11 cellular contexts compared by ENCODE assay signal in genomic region chr10:79090134-79090803, GRCh38. TPM values are rescaled to one million over a fixed set of nuclear protein-coding genes. Genes with fewer than 3 reads are reported as not detected.
DNase-seq lines count a peak whose midpoint lies in the region; ATAC-seq and TF ChIP-seq lines count a peak whose summit lies in the region.
"Had no signal": no experiment of that assay in that cellular context is flagged by ENCODE, and none has a peak within 500 bp of the region (broad histone marks: within the 10 kb centered on the region; RNA-seq: fewer than 3 reads in every experiment).

No MANE protein-coding gene starts in this region.

- H2AFZ ChIP-seq in neuronal stem cell (ENCODE audit: low read length) (no peak overlapping the region), hepatocyte (no peak overlapping the region)

- peaks cover 100% of the 10 kb centered on the region for H4K20me1 ChIP-seq in hepatocyte (ENCODE audit: insufficient read depth, poor library complexity, severe bottlenecking)

- H3K4me3 ChIP-seq in neuronal stem cell (ENCODE audit: low read length in 2 of 2): no peak overlapping the region
- H3K4me3 ChIP-seq in hepatocyte: no peak overlapping the region
- H3K4me3 ChIP-seq: adrenal gland had no signal

- TF ChIP-seq CTCF in VCaP (conservative IDR thresholded peaks at IDR 0.05) (no peak), GM10266 (IDR thresholded peaks at IDR 0.05; ENCODE audit: control insufficient read depth, insufficient read depth, low read depth, missing control alignments) (no peak), hepatocyte (IDR thresholded peaks at IDR 0.05; ENCODE audit: poor library complexity) (no peak)

- H3K9me3 ChIP-seq in neuronal stem cell (replicated peaks in 1 of 2; ENCODE audit: control insufficient read depth in 2 of 2, insufficient read depth in 1 of 2, low read depth in 1 of 2, low read length in 2 of 2) (no peaks in the 10 kb centered on the region), hepatocyte (ENCODE audit: low read depth) (no peaks in the 10 kb centered on the region)
- H3K9me3 ChIP-seq: adrenal gland, neutrophil had no signal

- H3K27ac ChIP-seq in VCaP (peak overlapping the region; percentile 33; the same call in 1 of the 2 replicates), neuronal stem cell (replicated peaks; ENCODE audit: low read length) (no peak overlapping the region), hepatocyte (no peak overlapping the region)
- H3K27ac ChIP-seq: neutrophil had no signal

- H3K9ac ChIP-seq in neuronal stem cell (ENCODE audit: low read depth, low read length, poor library complexity): no peak overlapping the region

- ATAC-seq in HG02885 (IDR thresholded peaks at IDR 0.05; ENCODE audit: poor library complexity, unreplicated experiment): peak; percentile 46

- DNase-seq in GF-D8 (lab: John Stamatoyannopoulos, UW) (peak; percentile 60), neuronal stem cell (ENCODE audit: low spot score) (no peak), T-helper 1 cell (no peak), NK-92 (lab: John Stamatoyannopoulos, UW; ENCODE audit: unreplicated experiment) (no peak), GM10266 (ENCODE audit: extremely low spot score) (no peak), hepatocyte (ENCODE audit: low spot score) (no peak)
- DNase-seq: activated B cell treated with CpG ODN at 0.5 μM for 24 hours had no signal

- peaks cover 25% of the 10 kb centered on the region for H3K79me1 ChIP-seq in neuronal stem cell (ENCODE audit: low read depth, low read length)

- WGBS in neuronal stem cell (ENCODE audit: extremely low coverage in 2 of 2, insufficient read length in 2 of 2, insufficient replicate concordance in 1 of 2), 2 donors: no CpG with 5 or more reads among the region's 6 CpGs
- WGBS in hepatocyte (ENCODE audit: low lambda C conversion rate, missing lambda C conversion rate): 71% methylated on average over 6 of the region's 6 CpGs

- H2BK15ac ChIP-seq in neuronal stem cell (ENCODE audit: low read length): no peak overlapping the region

- H3K27me3 ChIP-seq in neuronal stem cell (ENCODE audit: control insufficient read depth in 3 of 3, insufficient read depth in 3 of 3, low read depth in 1 of 3, low read length in 3 of 3) (no peaks in the 10 kb centered on the region), hepatocyte (no peaks in the 10 kb centered on the region)
- H3K27me3 ChIP-seq: adrenal gland, neutrophil had no signal

- no peak overlapping the region for H2AK5ac ChIP-seq in neuronal stem cell (ENCODE audit: low read depth, low read length)

- no peaks in the 10 kb centered on the region for H3K9me2 ChIP-seq in hepatocyte (replicated peaks; ENCODE audit: insufficient read depth)

- H2BK120ac ChIP-seq in neuronal stem cell (ENCODE audit: low read depth, low read length): no peak overlapping the region

- H3K4me2 ChIP-seq in neuronal stem cell (ENCODE audit: insufficient read depth, low read length, poor library complexity, severe bottlenecking) (no peak overlapping the region), hepatocyte (no peak overlapping the region)

- H3K79me2 ChIP-seq in hepatocyte: peaks cover 100% of the 10 kb centered on the region

- no peak overlapping the region for H3K14ac ChIP-seq in neuronal stem cell (ENCODE audit: low read length)

- H3K36me3 ChIP-seq in neuronal stem cell (replicated peaks in 1 of 2; ENCODE audit: control insufficient read depth in 2 of 2, insufficient read depth in 2 of 2, low read length in 2 of 2) (peaks cover 0 to 34% of the 10 kb centered on the region in 2 donors), hepatocyte (replicated peaks; ENCODE audit: insufficient read depth, low read depth) (no peaks in the 10 kb centered on the region)
- H3K36me3 ChIP-seq: adrenal gland, neutrophil had no signal

- H4K91ac ChIP-seq in neuronal stem cell (ENCODE audit: low read depth, low read length, poor library complexity): no peak overlapping the region

- no peak overlapping the region for H2BK5ac ChIP-seq in neuronal stem cell (ENCODE audit: low read length)

- H3K4me1 ChIP-seq in neuronal stem cell (ENCODE audit: control insufficient read depth in 2 of 2, insufficient read depth in 1 of 2, low read depth in 1 of 2, low read length in 2 of 2) (peaks cover 1 to 6% of the 10 kb centered on the region in 2 donors), hepatocyte (ENCODE audit: insufficient read depth) (peaks cover 37% of the 10 kb centered on the region)

- H3K4ac ChIP-seq in neuronal stem cell (ENCODE audit: low read length): no peak overlapping the region

- no peak overlapping the region for H4K8ac ChIP-seq in neuronal stem cell (ENCODE audit: low read depth, low read length)

- no peak overlapping the region for H2BK12ac ChIP-seq in neuronal stem cell (ENCODE audit: low read length)

- H3K18ac ChIP-seq in neuronal stem cell (ENCODE audit: low read length): peak overlapping the region; percentile 19

- peak overlapping the region; percentile 52 for H3K23ac ChIP-seq in neuronal stem cell (ENCODE audit: low read depth, low read length, poor library complexity)

RNA-seq across cellular contexts. Expression of gene ZMIZ1, which starts 21.5 kb away (rescaled TPM):
- 21.6 TPM for polyA plus RNA-seq in neuronal stem cell (2013, experiment 1 of 2)
- polyA plus RNA-seq in neuronal stem cell (2013, experiment 2 of 2): 24.3 TPM
- 16.5 and 30.9 TPM in 2 replicates for total RNA-seq in hepatocyte
- 32.4 and 34.4 TPM in 2 replicates for polyA plus RNA-seq in hepatocyte
